In genomic region chr6:13814176-13814937, GRCh38 we compare ENCODE assay signal across 9 cellular contexts. TPM values are rescaled to one million over a fixed set of nuclear protein-coding genes. Genes with fewer than 3 reads are reported as not detected.
DNase-seq lines count a peak whose midpoint lies in the region; ATAC-seq, FAIRE-seq and TF ChIP-seq lines count a peak whose summit lies in the region.
"Had no signal": no experiment of that assay in that cellular context is flagged by ENCODE, and none has a peak within 500 bp of the region (broad histone marks: within the 10 kb centered on the region; RNA-seq: fewer than 3 reads in every experiment).

A gene with protein sequence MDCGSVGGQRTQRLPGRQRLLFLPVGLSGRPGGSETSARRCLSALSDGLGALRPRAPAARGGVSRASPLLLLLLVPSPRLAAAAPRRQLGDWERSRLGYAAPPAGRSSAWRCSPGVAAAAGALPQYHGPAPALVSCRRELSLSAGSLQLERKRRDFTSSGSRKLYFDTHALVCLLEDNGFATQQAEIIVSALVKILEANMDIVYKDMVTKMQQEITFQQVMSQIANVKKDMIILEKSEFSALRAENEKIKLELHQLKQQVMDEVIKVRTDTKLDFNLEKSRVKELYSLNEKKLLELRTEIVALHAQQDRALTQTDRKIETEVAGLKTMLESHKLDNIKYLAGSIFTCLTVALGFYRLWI (minus strand): TSS chr6:13814557. CDS start chr6:13814429, 128 bp downstream.

- no peak for FAIRE-seq in kidney (lab: Jason Lieb, UNC)
- FAIRE-seq: endometrium had no signal

- peak within 1 kb of the TSS; percentile 68 to 71 for H3K9ac ChIP-seq in kidney (ENCODE audit: low read length in 2 of 2)

- 0 out of 2 replicates have a peak, but pooled peaks have one; percentile 6 for TF ChIP-seq CTCF in AG10803 (conservative IDR thresholded peaks at IDR 0.05; ENCODE audit: low read length)
- TF ChIP-seq CTCF in kidney (IDR thresholded peaks at IDR 0.05; ENCODE audit: borderline replicate concordance, extremely low read depth, insufficient read depth) = no peak

- intact Hi-C loops in kidney (cut with DNase I) = no loop called here

- ATAC-seq in GM18907 (IDR thresholded peaks at IDR 0.05; ENCODE audit: unreplicated experiment) = peak; percentile 82
- ATAC-seq in HG03139 (IDR thresholded peaks at IDR 0.05; ENCODE audit: unreplicated experiment) = peak; percentile 72

- DNase-seq in AG10803 (ENCODE audit: low read depth) (peak; percentile 78), NCI-H226 (peak; percentile 82), cerebellar cortex (ENCODE audit: low spot score) (peak; percentile 84), kidney (peak; percentile 96)
- peak; percentile 82 for DNase-seq in activated CD4-positive, CD25-positive, alpha-beta regulatory T cell treated with anti-CD3 and anti-CD28 coated beads, Interleukin-2, amount 50 U/mL, for 72 hours
- peak; percentile 60 to 68 for DNase-seq in stimulated activated CD4-positive, alpha-beta T cell treated with anti-CD3 and anti-CD28 coated beads, Interleukin-15, amount 100 ng/mL, for 1 hour (ENCODE audit: low read depth in 1 of 2, low spot score in 1 of 2)

- no peaks in the 10 kb centered on the region for H3K9me3 ChIP-seq in kidney (ENCODE audit: control insufficient read depth in 1 of 2, low read length in 2 of 2)

- H3K4me3 ChIP-seq in AG10803 (ENCODE audit: low read length) (peak within 1 kb of the TSS; percentile 72), kidney (ENCODE audit: low read length in 2 of 2) (peak within 1 kb of the TSS; percentile 73 to 76)

- H3K4me1 ChIP-seq in kidney (ENCODE audit: control insufficient read depth in 1 of 2, insufficient read depth in 1 of 2, low read depth in 1 of 2, low read length in 2 of 2) = peaks cover 19 to 30% of the 10 kb centered on the region in 2 donors

- no peaks in the 10 kb centered on the region for H3K36me3 ChIP-seq in kidney (ENCODE audit: control insufficient read depth in 1 of 2, insufficient read depth in 2 of 2, low read length in 2 of 2)

- peak within 1 kb of the TSS; percentile 94 for H3K27ac ChIP-seq in kidney (ENCODE audit: low read depth in 2 of 2, low read length in 2 of 2)

RNA-seq across cellular contexts. Expression of the gene that starts here (rescaled TPM):
- 24.1 TPM for total RNA-seq in kidney
- polyA plus RNA-seq in kidney (ENCODE audit: insufficient read depth, low read depth, low replicate concordance) = 39.8 TPM

Comparison
In these comparisons a context has a peak if more than half of its experiments do, and no peak if none do; other contexts are left out.
1. Peak in every context shown above with its lines: DNase-seq, ATAC-seq, H3K4me3 ChIP-seq and H3K27ac ChIP-seq.